8 cellular contexts compared by ENCODE assay signal in genomic region chr17:75270966-75271232, GRCh38. TPM values are rescaled to one million over a fixed set of nuclear protein-coding genes. Genes with fewer than 3 reads are reported as not detected.
DNase-seq lines count a peak whose midpoint lies in the region; ATAC-seq, FAIRE-seq and TF ChIP-seq lines count a peak whose summit lies in the region.

Gene MIF4GD (minus strand): TSS chr17:75271231. CDS start chr17:75270195, 1,036 bp downstream.

- no peak for FAIRE-seq in urothelium cell line (lab: Jason Lieb, UNC)

- ATAC-seq in activated CD8-positive, alpha-beta T cell treated with anti-CD3 and anti-CD28 coated beads, Interleukin-2, amount 10 ng/mL, durations not matched to agents 7 days and 5 days: peak; percentile 31
- ATAC-seq in GM21381 (IDR thresholded peaks at IDR 0.05; ENCODE audit: unreplicated experiment): no peak

- no peaks in the 10 kb centered on the region for H3K27me3 Mint-ChIP-seq in activated naive CD4-positive, alpha-beta T cell treated with anti-CD3 and anti-CD28 coated beads, Interleukin-2, amount 50 U/mL, for 24 hours
- no peaks in the 10 kb centered on the region for H3K27me3 Mint-ChIP-seq in activated CD8-positive, alpha-beta T cell treated with anti-CD3 and anti-CD28 coated beads, Interleukin-2, amount 10 ng/mL, durations not matched to agents 7 days and 5 days (ENCODE audit: low read depth)

- no peak for DNase-seq in activated naive CD4-positive, alpha-beta T cell treated with Interleukin-2 at 50 U/mL for 16 hours
- DNase-seq in activated CD8-positive, alpha-beta T cell treated with anti-CD3 and anti-CD28 coated beads, Interleukin-2, amount 10 ng/mL, durations not matched to agents 7 days and 5 days: no peak
- no peak for DNase-seq in cardiac septum (ENCODE audit: low spot score)
- DNase-seq in retinal pigment epithelial cell (ENCODE audit: low read depth): no peak
- DNase-seq in SW 1271 (lab: John Stamatoyannopoulos, UW): no peak
- DNase-seq in urothelium cell line (ENCODE audit: low spot score): no peak

- H3K4me3 ChIP-seq in retinal pigment epithelial cell (ENCODE audit: low read length): peak within 1 kb of the TSS; percentile 88

- POLR2A ChIA-PET in activated CD8-positive, alpha-beta T cell treated with anti-CD3 and anti-CD28 coated beads, Interleukin-2, amount 10 ng/mL, durations not matched to agents 7 days and 5 days (lab: Charles Lee): interaction anchor here (0.6 to 6.9 kb wide), 22 partner anchors 10 to 419 kb away, joined by 3 to 112 read pairs (median 4); partner anchors contain the start of genes GGA3, GRB2, JPT1 and MRPS7

- H3K9me3 Mint-ChIP-seq in activated naive CD4-positive, alpha-beta T cell treated with anti-CD3 and anti-CD28 coated beads, Interleukin-2, amount 50 U/mL, for 24 hours: no peaks in the 10 kb centered on the region
- H3K9me3 Mint-ChIP-seq in activated CD8-positive, alpha-beta T cell treated with anti-CD3 and anti-CD28 coated beads, Interleukin-2, amount 10 ng/mL, durations not matched to agents 7 days and 5 days (ENCODE audit: insufficient read depth): no peaks in the 10 kb centered on the region

- CTCF ChIA-PET in activated CD8-positive, alpha-beta T cell treated with anti-CD3 and anti-CD28 coated beads, Interleukin-2, amount 10 ng/mL, durations not matched to agents 7 days and 5 days (lab: Charles Lee): interaction anchor here (0.6 to 6.0 kb wide), 52 partner anchors 9 to 556 kb away, joined by 3 to 98 read pairs (median 4); partner anchors contain the start of genes GGA3, GRB2, MRPL58 and MRPS7

- TF ChIP-seq CTCF in retinal pigment epithelial cell (conservative IDR thresholded peaks at IDR 0.05; ENCODE audit: low read depth, low read length): no peak

- H3K36me3 Mint-ChIP-seq in activated naive CD4-positive, alpha-beta T cell treated with anti-CD3 and anti-CD28 coated beads, Interleukin-2, amount 50 U/mL, for 24 hours: peaks cover 9% of the 10 kb centered on the region
- H3K36me3 Mint-ChIP-seq in activated CD8-positive, alpha-beta T cell treated with anti-CD3 and anti-CD28 coated beads, Interleukin-2, amount 10 ng/mL, durations not matched to agents 7 days and 5 days (ENCODE audit: low read depth): peaks cover 32% of the 10 kb centered on the region

- H3K4me3 Mint-ChIP-seq in activated naive CD4-positive, alpha-beta T cell treated with anti-CD3 and anti-CD28 coated beads, Interleukin-2, amount 50 U/mL, for 24 hours: peak within 1 kb of the TSS; percentile 90
- peak within 1 kb of the TSS; percentile 83 for H3K4me3 Mint-ChIP-seq in activated CD8-positive, alpha-beta T cell treated with anti-CD3 and anti-CD28 coated beads, Interleukin-2, amount 10 ng/mL, durations not matched to agents 7 days and 5 days

- H3K4me1 Mint-ChIP-seq in activated naive CD4-positive, alpha-beta T cell treated with anti-CD3 and anti-CD28 coated beads, Interleukin-2, amount 50 U/mL, for 24 hours: peaks cover 41% of the 10 kb centered on the region
- peaks cover 36% of the 10 kb centered on the region for H3K4me1 Mint-ChIP-seq in activated CD8-positive, alpha-beta T cell treated with anti-CD3 and anti-CD28 coated beads, Interleukin-2, amount 10 ng/mL, durations not matched to agents 7 days and 5 days (ENCODE audit: low read depth)

- peak within 1 kb of the TSS; percentile 94 for H3K27ac Mint-ChIP-seq in activated naive CD4-positive, alpha-beta T cell treated with anti-CD3 and anti-CD28 coated beads, Interleukin-2, amount 50 U/mL, for 24 hours
- H3K27ac Mint-ChIP-seq in activated CD8-positive, alpha-beta T cell treated with anti-CD3 and anti-CD28 coated beads, Interleukin-2, amount 10 ng/mL, durations not matched to agents 7 days and 5 days: peak within 1 kb of the TSS; percentile 93

- intact Hi-C loops in cardiac septum (cut with DNase I): loop anchor here (5.0 kb wide), 2 partner anchors 141 to 246 kb away; partner anchors contain the start of genes CASKIN2 and TSEN54

RNA-seq across cellular contexts. Expression of gene MIF4GD, which starts in this region (rescaled TPM):
- 10 to 100 TPM; 52.1 to 56.3 TPM for total RNA-seq in activated CD8-positive, alpha-beta T cell treated with anti-CD3 and anti-CD28 coated beads, Interleukin-2, amount 10 ng/mL, durations not matched to agents 7 days and 5 days
- 18.1 TPM for total RNA-seq in cardiac septum
